12 cellular contexts compared by ENCODE assay signal in the genomic region with DNA sequence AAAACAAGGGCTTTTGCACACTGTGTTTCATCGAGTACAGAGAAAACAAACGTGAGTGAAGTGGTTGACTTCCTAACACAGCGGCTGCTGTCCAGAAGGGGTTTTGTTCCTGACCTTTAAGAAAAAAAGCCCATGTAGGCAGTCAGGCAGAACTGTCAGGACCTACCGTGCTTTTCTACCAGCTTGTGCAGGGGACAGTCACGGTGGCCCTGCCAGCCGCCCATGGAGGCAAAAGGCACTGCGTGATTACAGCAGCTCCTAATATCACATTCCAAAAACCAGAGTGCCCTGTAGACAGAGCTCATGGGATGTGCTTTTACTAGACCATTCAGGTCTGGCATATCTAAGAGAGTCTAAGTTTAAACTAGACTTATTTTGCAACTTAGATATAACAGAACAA. TPM values are rescaled to one million over a fixed set of nuclear protein-coding genes. Genes with fewer than 3 reads are reported as not detected.
DNase-seq lines count a peak whose midpoint lies in the region.
"Had no signal": no experiment of that assay in that cellular context is flagged by ENCODE, and none has a peak within 500 bp of the region (broad histone marks: within the 10 kb centered on the region; RNA-seq: fewer than 3 reads in every experiment).

No MANE protein-coding gene starts in this region.

- H3K27ac ChIP-seq in iPS-18a (ENCODE audit: low read length) (no peak overlapping the region), stomach smooth muscle (ENCODE audit: low read length) (peak overlapping the region; percentile 37)

- H3K4me1 ChIP-seq in iPS-18a (ENCODE audit: control insufficient read depth, low read depth, low read length) (peaks cover 19% of the 10 kb centered on the region), stomach smooth muscle (ENCODE audit: control insufficient read depth, insufficient read depth, low read length) (peaks cover 14% of the 10 kb centered on the region)
- H3K4me1 ChIP-seq: HAP-1 had no signal

- H3K9me3 Mint-ChIP-seq in activated T-cell treated with anti-CD3 and anti-CD28 coated beads, Interleukin-2, amount 50 U/mL, for 24 hours, result no peaks in the 10 kb centered on the region
- H3K9me3 Mint-ChIP-seq in IgD-negative memory B cell, result no peaks in the 10 kb centered on the region
- H3K9me3 Mint-ChIP-seq: brain, nephron had no signal

- H3K27me3 ChIP-seq in iPS-18a (ENCODE audit: control insufficient read depth, insufficient read depth, low read length) (no peaks in the 10 kb centered on the region), stomach smooth muscle (ENCODE audit: control insufficient read depth in 1 of 2, insufficient read depth in 2 of 2, low read length in 2 of 2) (no peaks in the 10 kb centered on the region)

- H3K4me1 Mint-ChIP-seq in activated T-cell treated with anti-CD3 and anti-CD28 coated beads, Interleukin-2, amount 50 U/mL, for 24 hours (ENCODE audit: low read depth), result peaks cover 93% of the 10 kb centered on the region
- peaks cover 9 to 29% (median 27%) of the 10 kb centered on the region in 3 donors for H3K4me1 Mint-ChIP-seq in IgD-negative memory B cell
- H3K4me1 Mint-ChIP-seq: brain, nephron had no signal

- H3K4me3 Mint-ChIP-seq in activated T-cell treated with anti-CD3 and anti-CD28 coated beads, Interleukin-2, amount 50 U/mL, for 24 hours, result peak overlapping the region; percentile 93
- H3K4me3 Mint-ChIP-seq in IgD-negative memory B cell, result no peak overlapping the region

- no peaks in the 10 kb centered on the region for H3K9me3 ChIP-seq in iPS-18a (ENCODE audit: control insufficient read depth, low read depth, low read length)
- no peaks in the 10 kb centered on the region for H3K9me3 ChIP-seq in stomach smooth muscle (ENCODE audit: control insufficient read depth in 2 of 2, low read length in 2 of 2)
- H3K9me3 ChIP-seq: HAP-1 had no signal

- H3K9ac ChIP-seq in iPS-18a (ENCODE audit: low read length), result no peak overlapping the region
- no peak overlapping the region for H3K9ac ChIP-seq in stomach smooth muscle (ENCODE audit: low read length in 2 of 2)

- peak overlapping the region; percentile 95 for H3K27ac Mint-ChIP-seq in activated T-cell treated with anti-CD3 and anti-CD28 coated beads, Interleukin-2, amount 50 U/mL, for 24 hours
- H3K27ac Mint-ChIP-seq in IgD-negative memory B cell, result peak overlapping the region in 2 of 3 donors; percentile 67 to 69
- H3K27ac Mint-ChIP-seq: brain, nephron had no signal

- peaks cover 97% of the 10 kb centered on the region for H3K36me3 Mint-ChIP-seq in activated T-cell treated with anti-CD3 and anti-CD28 coated beads, Interleukin-2, amount 50 U/mL, for 24 hours (ENCODE audit: low read depth)
- peaks cover 7% of the 10 kb centered on the region for H3K36me3 Mint-ChIP-seq in IgD-negative memory B cell

- DNase-seq in activated T-cell treated with anti-CD3 and anti-CD28 coated beads, Interleukin-2, amount 50 U/mL, for 24 hours, result no peak
- no peak for DNase-seq in activated T-cell treated with anti-CD3 and anti-CD28 coated beads, Interleukin-2, amount 50 U/mL, for 48 hours
- DNase-seq in activated gamma-delta T cell (lab: John Stamatoyannopoulos, UW) (no peak), UCSD-AML1 (lab: John Stamatoyannopoulos, UW; ENCODE audit: unreplicated experiment) (no peak), CD1c-positive myeloid dendritic cell (ENCODE audit: extremely low spot score) (no peak)
- DNase-seq: NCI-H345 had no signal

- no peaks in the 10 kb centered on the region for H3K27me3 Mint-ChIP-seq in activated T-cell treated with anti-CD3 and anti-CD28 coated beads, Interleukin-2, amount 50 U/mL, for 24 hours
- H3K27me3 Mint-ChIP-seq in IgD-negative memory B cell, result no peaks in the 10 kb centered on the region
- H3K27me3 Mint-ChIP-seq: brain had no signal

- peaks cover 48% of the 10 kb centered on the region for H3K36me3 ChIP-seq in iPS-18a (ENCODE audit: control insufficient read depth, low read depth, low read length)
- H3K36me3 ChIP-seq in stomach smooth muscle (ENCODE audit: control insufficient read depth in 2 of 2, insufficient read depth in 2 of 2, low read length in 2 of 2), result peaks cover 67 to 74% of the 10 kb centered on the region in 2 donors

- H3K4me3 ChIP-seq in iPS-18a (ENCODE audit: low read length) (peak overlapping the region; percentile 10), stomach smooth muscle (ENCODE audit: low read length in 2 of 2) (no peak overlapping the region)
- H3K4me3 ChIP-seq: HAP-1 had no signal

RNA-seq across cellular contexts. Expression of gene TNFAIP3, which starts 12.2 kb away (rescaled TPM):
- 40.7 TPM for polyA plus RNA-seq in IgD-negative memory B cell
